Comparison of ENCODE assay signal across 30 cellular contexts in genomic region chrX:2424317-2424716, GRCh38.
"Had no signal": no experiment of that assay in that cellular context is flagged by ENCODE, and none has a peak within 500 bp of the region (broad histone marks: within the 10 kb centered on the region; RNA-seq: fewer than 3 reads in every experiment).

No MANE protein-coding gene starts in this region.

- H3K27ac Mint-ChIP-seq: activated CD8-positive, alpha-beta T cell treated with anti-CD3 and anti-CD28 coated beads for 36 hours; activated naive CD8-positive, alpha-beta T cell; activated T-helper 17 cell treated with anti-CD3 and anti-CD28 coated beads, Interleukin-2, amount 50 U/mL, for 72 hours; dendritic cell treated with granulocyte-macrophage colony-stimulating factor and Interleukin-4, amounts not matched to agents 40 ng/mL and 50 ng/mL, for 4 days; endodermal cell; T-helper 17 cell had no signal

- H3K4me3 Mint-ChIP-seq: activated CD8-positive, alpha-beta T cell treated with anti-CD3 and anti-CD28 coated beads for 36 hours; activated naive CD8-positive, alpha-beta T cell; activated T-cell treated with anti-CD3 and anti-CD28 coated beads, Interleukin-2, amount 50 U/mL, for 4 hours; activated T-helper 17 cell treated with anti-CD3 and anti-CD28 coated beads, Interleukin-2, amount 50 U/mL, for 72 hours; central memory CD8-positive, alpha-beta T cell; dendritic cell treated with granulocyte-macrophage colony-stimulating factor and Interleukin-4, amounts not matched to agents 40 ng/mL and 50 ng/mL, for 4 days; endodermal cell; T-helper 17 cell; T-helper 2 cell treated with Interferon-gamma antibody and Interleukin-4, amounts not matched to agents 5 μg/mL and 100 μg/mL, for 36 hours had no signal

- H3K4me1 Mint-ChIP-seq: endodermal cell, T-helper 17 cell had no signal

- H3K9me3 Mint-ChIP-seq: central memory CD8-positive, alpha-beta T cell had no signal

- DNase-seq: activated CD4-positive, alpha-beta T cell treated with anti-CD3 and anti-CD28 coated beads for 48 hours; activated CD4-positive, alpha-beta T cell treated with anti-CD3 and anti-CD28 coated beads, Interleukin-2, amount 50 U/mL, for 1 hour; activated CD4-positive, alpha-beta T cell treated with anti-CD3 and anti-CD28 coated beads, Interleukin-2, amount 50 U/mL, for 48 hours; activated CD8-positive, alpha-beta memory T cell treated with anti-CD3 and anti-CD28 coated beads for 24 hours; activated CD8-positive, alpha-beta T cell treated with anti-CD3 and anti-CD28 coated beads for 36 hours; activated effector memory CD4-positive, alpha-beta T cell treated with Interleukin-2 at 50 U/mL for 16 hours; activated gamma-delta T cell treated with Interleukin-2 at 50 U/mL for 16 hours; activated naive CD4-positive, alpha-beta T cell treated with anti-CD3 and anti-CD28 coated beads, Interleukin-2, amount 50 U/mL, for 16 hours; activated naive CD4-positive, alpha-beta T cell treated with Interleukin-2 at 50 U/mL for 16 hours; activated T-cell treated with anti-CD3 and anti-CD28 coated beads, Interleukin-2, amount 50 U/mL, for 4 hours; amniotic stem cell; anterior cingulate cortex; brain microvascular endothelial cell; dorsolateral prefrontal cortex; effector memory CD4-positive, alpha-beta T cell; endodermal cell; foreskin fibroblast; gastrocnemius medialis; glutamatergic neuron; SW 1271; T-helper 1 cell; T-helper 17 cell; T1000 had no signal

- H3K27me3 ChIP-seq: brain microvascular endothelial cell, dorsolateral prefrontal cortex, gastrocnemius medialis had no signal

- H3K9me3 ChIP-seq: gastrocnemius medialis had no signal

- H3K4me1 ChIP-seq: gastrocnemius medialis had no signal

- H3K27ac ChIP-seq: brain microvascular endothelial cell, coronary artery, dorsolateral prefrontal cortex, gastrocnemius medialis had no signal

- ATAC-seq: activated CD8-positive, alpha-beta T cell treated with anti-CD3 and anti-CD28 coated beads for 36 hours; activated T-cell treated with anti-CD3 and anti-CD28 coated beads, Interleukin-2, amount 50 U/mL, for 4 hours; activated T-helper 17 cell treated with anti-CD3 and anti-CD28 coated beads, Interleukin-2, amount 50 U/mL, for 72 hours; esophagus mucosa; gastrocnemius medialis; T-helper 17 cell had no signal

- H3K27me3 Mint-ChIP-seq: activated CD8-positive, alpha-beta T cell treated with anti-CD3 and anti-CD28 coated beads for 36 hours; activated naive CD8-positive, alpha-beta T cell; activated T-helper 17 cell treated with anti-CD3 and anti-CD28 coated beads, Interleukin-2, amount 50 U/mL, for 72 hours; central memory CD8-positive, alpha-beta T cell; dendritic cell treated with granulocyte-macrophage colony-stimulating factor and Interleukin-4, amounts not matched to agents 40 ng/mL and 50 ng/mL, for 4 days; T-helper 17 cell had no signal

- H3K36me3 ChIP-seq: brain microvascular endothelial cell, gastrocnemius medialis had no signal

- H3K4me3 ChIP-seq: coronary artery, dorsolateral prefrontal cortex, gastrocnemius medialis had no signal
